15 cellular contexts compared by ENCODE assay signal in the genomic region with DNA sequence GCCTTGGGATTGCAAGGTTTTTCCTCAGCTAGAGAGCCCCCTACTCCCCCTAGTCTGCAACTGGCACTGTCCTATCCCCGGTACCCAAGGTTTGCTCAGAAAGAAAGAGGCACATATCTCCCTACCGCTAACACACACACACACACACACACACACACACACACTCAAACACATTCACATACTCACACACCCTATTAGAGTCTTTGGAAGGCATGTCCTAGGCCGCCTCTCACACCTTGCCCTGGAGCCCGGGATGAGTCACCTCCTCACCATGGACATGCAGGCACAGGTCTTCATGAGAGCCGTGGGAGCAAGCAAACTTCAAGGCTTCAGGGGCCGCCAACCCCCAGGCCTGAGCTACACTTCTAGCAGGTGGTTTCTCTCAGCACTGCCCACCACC.
"Had no signal": no experiment of that assay in that cellular context is flagged by ENCODE, and none has a peak within 500 bp of the region (broad histone marks: within the 10 kb centered on the region; RNA-seq: fewer than 3 reads in every experiment).

No MANE protein-coding gene starts in this region.

- H3K27ac ChIP-seq: breast epithelium, gastroesophageal sphincter, sigmoid colon, VCaP had no signal

- H3K27me3 Mint-ChIP-seq: activated CD4-positive, alpha-beta memory T cell treated with anti-CD3 and anti-CD28 coated beads for 36 hours had no signal

- H3K4me3 Mint-ChIP-seq: activated CD4-positive, alpha-beta memory T cell treated with anti-CD3 and anti-CD28 coated beads for 36 hours; natural killer cell had no signal

- ATAC-seq: gastroesophageal sphincter; mucosa of descending colon; natural killer cell; stimulated activated naive CD8-positive, alpha-beta T cell treated with anti-CD3 and anti-CD28 coated beads, Interleukin-15, Interleukin-2, amounts not matched to agents 100 U/mL and 50 U/mL, for 24 hours had no signal

- H3K36me3 ChIP-seq: breast epithelium, gastroesophageal sphincter, sigmoid colon had no signal

- H3K9me3 Mint-ChIP-seq: activated CD4-positive, alpha-beta memory T cell treated with anti-CD3 and anti-CD28 coated beads for 36 hours; natural killer cell had no signal

- DNase-seq: activated CD4-positive, alpha-beta memory T cell treated with anti-CD3 and anti-CD28 coated beads for 36 hours; activated CD8-positive, alpha-beta memory T cell treated with anti-CD3 and anti-CD28 coated beads, Interleukin-2, amount 50 U/mL, for 4 hours; activated naive CD4-positive, alpha-beta T cell; aorta; mucosa of descending colon; natural killer cell; occipital lobe; sigmoid colon; stimulated activated CD4-positive, alpha-beta T cell treated with anti-CD3 and anti-CD28 coated beads, Interleukin-2, amount 100 ng/mL, for 48 hours; stimulated activated CD8-positive, alpha-beta memory T cell treated with anti-CD3 and anti-CD28 coated beads, Interleukin-4, amount 100 ng/mL, for 48 hours; stimulated activated naive CD8-positive, alpha-beta T cell treated with anti-CD3 and anti-CD28 coated beads, Interleukin-15, Interleukin-2, amounts not matched to agents 100 U/mL and 50 U/mL, for 24 hours; T-helper 1 cell had no signal

- H3K27ac Mint-ChIP-seq: activated CD4-positive, alpha-beta memory T cell treated with anti-CD3 and anti-CD28 coated beads for 36 hours; natural killer cell had no signal

- H3K27me3 ChIP-seq: gastroesophageal sphincter, sigmoid colon had no signal

- H3K4me3 ChIP-seq: breast epithelium, gastroesophageal sphincter, mucosa of descending colon, sigmoid colon had no signal

- H3K4me1 ChIP-seq: breast epithelium, gastroesophageal sphincter, sigmoid colon had no signal
